ENCODE assay signal across 30 cellular contexts in the genomic region with DNA sequence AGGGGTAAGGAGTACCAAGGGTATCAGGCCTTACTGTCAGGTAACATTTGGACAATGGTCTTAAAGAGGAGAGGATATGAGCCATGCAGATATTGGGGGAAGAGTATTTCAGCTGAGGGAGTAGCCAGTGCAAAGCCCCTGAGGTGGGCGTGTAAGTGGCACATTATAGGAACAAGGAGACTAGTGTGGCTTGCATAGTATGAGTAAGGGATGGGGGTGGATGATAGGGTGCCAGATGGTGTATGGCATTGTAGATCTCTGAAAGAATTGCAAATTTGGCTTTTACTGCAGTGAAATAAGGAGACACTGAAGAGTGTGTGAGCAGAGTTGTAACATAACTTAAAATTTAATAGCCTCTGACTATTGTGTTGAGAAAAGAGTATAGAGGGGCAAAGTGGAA.
"Had no signal": no experiment of that assay in that cellular context is flagged by ENCODE, and none has a peak within 500 bp of the region (broad histone marks: within the 10 kb centered on the region; RNA-seq: fewer than 3 reads in every experiment).

No MANE protein-coding gene starts in this region.

- H3K4me3 ChIP-seq: ovary, psoas muscle, right lobe of liver, sigmoid colon, stomach, suprapubic skin, testis, tibial artery, transverse colon, upper lobe of right lung, uterus had no signal

- H3K36me3 Mint-ChIP-seq: naive B cell; naive thymus-derived CD8-positive, alpha-beta T cell; natural killer cell treated with Interleukin-12 subunit alpha and Interleukin-12 subunit beta and Interleukin-15 and Interleukin-18, amount 100 ng/mL, for 72 hours; stimulated activated memory B cell treated with anti-CD40 and anti-IgM and Interleukin-4, amounts not matched to agents 10 μg/mL and 1 μg/mL and 100 μg/mL, for 72 hours; type B pancreatic cell had no signal

- H3K9me3 Mint-ChIP-seq: naive thymus-derived CD8-positive, alpha-beta T cell; natural killer cell treated with Interleukin-12 subunit alpha and Interleukin-12 subunit beta and Interleukin-15 and Interleukin-18, amount 100 ng/mL, for 72 hours; stimulated activated memory B cell treated with anti-CD40 and anti-IgM and Interleukin-4, amounts not matched to agents 10 μg/mL and 1 μg/mL and 100 μg/mL, for 72 hours; stimulated activated naive CD8-positive, alpha-beta T cell treated with anti-CD3 and anti-CD28 coated beads, Interleukin-15, Interleukin-2, amounts not matched to agents 100 ng/mL and 50 ng/mL, for 24 hours had no signal

- H3K9me3 ChIP-seq: neutrophil, ovary, psoas muscle, right lobe of liver, stomach, suprapubic skin, testis, tibial artery, transverse colon, upper lobe of right lung, uterus had no signal

- ATAC-seq: naive thymus-derived CD8-positive, alpha-beta T cell; natural killer cell treated with Interleukin-12 subunit alpha and Interleukin-12 subunit beta and Interleukin-15 and Interleukin-18, amount 100 ng/mL, for 72 hours; psoas muscle; right cardiac atrium; right lobe of liver; stimulated activated memory B cell treated with anti-CD40 and anti-IgM and Interleukin-4, amounts not matched to agents 10 μg/mL and 1 μg/mL and 100 μg/mL, for 72 hours; upper lobe of right lung had no signal

- H3K4me3 Mint-ChIP-seq: naive B cell; naive thymus-derived CD8-positive, alpha-beta T cell; natural killer cell treated with Interleukin-12 subunit alpha and Interleukin-12 subunit beta and Interleukin-15 and Interleukin-18, amount 100 ng/mL, for 72 hours; nephron progenitor cell; neural crest cell; stimulated activated memory B cell treated with anti-CD40 and anti-IgM and Interleukin-4, amounts not matched to agents 10 μg/mL and 1 μg/mL and 100 μg/mL, for 72 hours; stimulated activated naive CD8-positive, alpha-beta T cell treated with anti-CD3 and anti-CD28 coated beads, Interleukin-15, Interleukin-2, amounts not matched to agents 100 ng/mL and 50 ng/mL, for 24 hours; type B pancreatic cell had no signal

- DNase-seq: naive B cell; naive thymus-derived CD8-positive, alpha-beta T cell; nephron progenitor cell; nucleus accumbens; ovary; psoas muscle; right cardiac atrium; right lobe of liver; sigmoid colon; small intestine; stimulated activated CD4-positive, alpha-beta T cell treated with anti-CD3 and anti-CD28 coated beads, Interleukin-15, amount 100 ng/mL, for 24 hours; stimulated activated CD4-positive, alpha-beta T cell treated with anti-CD3 and anti-CD28 coated beads, Interleukin-2, amount 100 ng/mL, for 24 hours; stimulated activated CD4-positive, alpha-beta T cell treated with anti-CD3 and anti-CD28 coated beads, Interleukin-2, amount 100 ng/mL, for 48 hours; stimulated activated CD4-positive, alpha-beta T cell treated with anti-CD3 and anti-CD28 coated beads, Interleukin-4, amount 100 ng/mL, for 24 hours; stimulated activated naive CD4-positive, alpha-beta T cell; stomach; testis; tibial artery; transverse colon; upper lobe of right lung; uterus had no signal

- H3K27ac Mint-ChIP-seq: naive B cell; naive thymus-derived CD8-positive, alpha-beta T cell; natural killer cell treated with Interleukin-12 subunit alpha and Interleukin-12 subunit beta and Interleukin-15 and Interleukin-18, amount 100 ng/mL, for 72 hours; nephron progenitor cell; progenitor cell of endocrine pancreas; stimulated activated memory B cell treated with anti-CD40 and anti-IgM and Interleukin-4, amounts not matched to agents 10 μg/mL and 1 μg/mL and 100 μg/mL, for 72 hours; stimulated activated naive CD8-positive, alpha-beta T cell treated with anti-CD3 and anti-CD28 coated beads, Interleukin-15, Interleukin-2, amounts not matched to agents 100 ng/mL and 50 ng/mL, for 24 hours; type B pancreatic cell had no signal

- H3K36me3 ChIP-seq: neutrophil, ovary, right lobe of liver, sigmoid colon, stomach, suprapubic skin, tibial artery, transverse colon, upper lobe of right lung, uterus had no signal

- H2AFZ ChIP-seq: parathyroid adenoma had no signal

- H3K4me1 Mint-ChIP-seq: naive B cell; naive thymus-derived CD8-positive, alpha-beta T cell; nephron progenitor cell; neural crest cell; stimulated activated memory B cell treated with anti-CD40 and anti-IgM and Interleukin-4, amounts not matched to agents 10 μg/mL and 1 μg/mL and 100 μg/mL, for 72 hours had no signal

- H3K27me3 ChIP-seq: neutrophil, ovary, right lobe of liver, sigmoid colon, stomach, suprapubic skin, testis, tibial artery, transverse colon, upper lobe of right lung, uterus had no signal

- H3K4me1 ChIP-seq: parathyroid adenoma, psoas muscle, right lobe of liver, sigmoid colon, suprapubic skin, testis, tibial artery, upper lobe of right lung, uterus had no signal

- H3K79me2 ChIP-seq: parathyroid adenoma had no signal

- H3K9ac ChIP-seq: parathyroid adenoma had no signal

- H3K27ac ChIP-seq: neutrophil, ovary, parathyroid adenoma, psoas muscle, right lobe of liver, sigmoid colon, stomach, suprapubic skin, testis, tibial artery, transverse colon, upper lobe of right lung, uterus had no signal
